In genomic region chr13:83232626-83233025, GRCh38 we compare ENCODE assay signal across 30 cellular contexts.
"Had no signal": no experiment of that assay in that cellular context is flagged by ENCODE, and none has a peak within 500 bp of the region (broad histone marks: within the 10 kb centered on the region; RNA-seq: fewer than 3 reads in every experiment).

No MANE protein-coding gene starts in this region.

- ATAC-seq: activated CD8-positive, alpha-beta memory T cell treated with anti-CD3 and anti-CD28 coated beads, Interleukin-2, amount 10 ng/mL, durations not matched to agents 7 days and 5 days; T-cell had no signal

- H3K4me3 ChIP-seq: MG63, Peyer's patch had no signal

- H3K9me3 Mint-ChIP-seq: activated naive CD4-positive, alpha-beta T cell treated with anti-CD3 and anti-CD28 coated beads, Interleukin-2, amount 50 U/mL, for 24 hours had no signal

- H3K27ac Mint-ChIP-seq: activated B cell treated with CpG ODN at 0.5 μM for 24 hours; activated CD4-positive, alpha-beta T cell treated with anti-CD3 and anti-CD28 coated beads, Interleukin-2, amount 10 ng/mL, durations not matched to agents 24 days and 14 days; activated CD8-positive, alpha-beta memory T cell treated with anti-CD3 and anti-CD28 coated beads, Interleukin-2, amount 10 ng/mL, durations not matched to agents 7 days and 5 days; activated naive CD4-positive, alpha-beta T cell treated with anti-CD3 and anti-CD28 coated beads, Interleukin-2, amount 50 U/mL, for 24 hours; activated T-cell treated with anti-CD3 and anti-CD28 coated beads, Interleukin-2, amount 50 U/mL, for 24 hours; activated T-helper 1 cell treated with anti-CD3 and anti-CD28 coated beads, Interleukin-12 subunit alpha, Interleukin-12 subunit beta, Interleukin-2, Interleukin-4 antibody, amounts not matched to agents 30 ng/mL and 10 ng/mL and 1 ng/mL, durations not matched to agents 14 hours and 24 hours and 36 hours; brain; T-cell had no signal

- H3K27me3 Mint-ChIP-seq: activated B cell treated with CpG ODN at 0.5 μM for 24 hours; activated CD4-positive, alpha-beta T cell treated with anti-CD3 and anti-CD28 coated beads, Interleukin-2, amount 10 ng/mL, durations not matched to agents 24 days and 14 days; activated CD8-positive, alpha-beta memory T cell treated with anti-CD3 and anti-CD28 coated beads, Interleukin-2, amount 10 ng/mL, durations not matched to agents 7 days and 5 days; activated naive CD4-positive, alpha-beta T cell treated with anti-CD3 and anti-CD28 coated beads, Interleukin-2, amount 50 U/mL, for 24 hours; activated T-cell treated with anti-CD3 and anti-CD28 coated beads, Interleukin-2, amount 50 U/mL, for 24 hours; brain; central memory CD8-positive, alpha-beta T cell; T-cell had no signal

- H3K4me1 ChIP-seq: Peyer's patch had no signal

- H3K36me3 Mint-ChIP-seq: activated CD8-positive, alpha-beta memory T cell treated with anti-CD3 and anti-CD28 coated beads, Interleukin-2, amount 10 ng/mL, durations not matched to agents 7 days and 5 days; activated naive CD4-positive, alpha-beta T cell treated with anti-CD3 and anti-CD28 coated beads, Interleukin-2, amount 50 U/mL, for 24 hours; brain; T-cell had no signal

- H3K9me3 ChIP-seq: MG63, Peyer's patch had no signal

- H3K4me1 Mint-ChIP-seq: activated B cell treated with CpG ODN at 0.5 μM for 24 hours; activated CD4-positive, alpha-beta T cell treated with anti-CD3 and anti-CD28 coated beads, Interleukin-2, amount 10 ng/mL, durations not matched to agents 24 days and 14 days; activated CD8-positive, alpha-beta memory T cell treated with anti-CD3 and anti-CD28 coated beads, Interleukin-2, amount 10 ng/mL, durations not matched to agents 7 days and 5 days; activated naive CD4-positive, alpha-beta T cell treated with anti-CD3 and anti-CD28 coated beads, Interleukin-2, amount 50 U/mL, for 24 hours; brain; central memory CD8-positive, alpha-beta T cell; T-cell had no signal

- DNase-seq: activated B cell treated with CpG ODN at 0.5 μM for 24 hours; activated CD4-positive, alpha-beta T cell treated with anti-CD3 and anti-CD28 coated beads for 1 hour; activated CD4-positive, alpha-beta T cell treated with anti-CD3 and anti-CD28 coated beads, Interleukin-2, amount 10 ng/mL, durations not matched to agents 24 days and 14 days; activated CD4-positive, alpha-beta T cell treated with anti-CD3 and anti-CD28 coated beads, Interleukin-2, amount 50 U/mL, for 48 hours; activated CD8-positive, alpha-beta memory T cell treated with anti-CD3 and anti-CD28 coated beads, Interleukin-2, amount 10 ng/mL, durations not matched to agents 7 days and 5 days; activated effector memory CD4-positive, alpha-beta T cell treated with Interleukin-2 at 50 U/mL for 16 hours; activated naive CD4-positive, alpha-beta T cell; activated T-cell treated with anti-CD3 and anti-CD28 coated beads, Interleukin-2, amount 50 U/mL, for 24 hours; amygdala; MG63; MV-4-11; NCI-H1105; NCI-H1436; NCI-H1694 treated with DMSO at 0.1 percent for 48 hours; NCI-H2029 treated with DMSO at 0.1 percent for 48 hours; NCI-H345; NCI-H510A; NCI-H526 treated with DMSO at 0.1 percent for 48 hours; NCI-H82; NK-92 treated with Interleukin-12 subunit alpha and Interleukin-12 subunit beta, amount 100 ng/mL, for 24 hours; OCI-M1; Peyer's patch; SHP77; T-cell; T-helper 2 cell; T1000 had no signal

- H3K27ac ChIP-seq: Peyer's patch had no signal

- H3K36me3 ChIP-seq: MG63, Peyer's patch had no signal

- H3K27me3 ChIP-seq: MG63, Peyer's patch had no signal

- H3K4me3 Mint-ChIP-seq: activated B cell treated with CpG ODN at 0.5 μM for 24 hours; activated CD4-positive, alpha-beta T cell treated with anti-CD3 and anti-CD28 coated beads, Interleukin-2, amount 10 ng/mL, durations not matched to agents 24 days and 14 days; activated CD8-positive, alpha-beta memory T cell treated with anti-CD3 and anti-CD28 coated beads, Interleukin-2, amount 10 ng/mL, durations not matched to agents 7 days and 5 days; activated naive CD4-positive, alpha-beta T cell treated with anti-CD3 and anti-CD28 coated beads, Interleukin-2, amount 50 U/mL, for 24 hours; activated T-cell treated with anti-CD3 and anti-CD28 coated beads, Interleukin-2, amount 50 U/mL, for 24 hours; activated T-helper 1 cell treated with anti-CD3 and anti-CD28 coated beads, Interleukin-12 subunit alpha, Interleukin-12 subunit beta, Interleukin-2, Interleukin-4 antibody, amounts not matched to agents 30 ng/mL and 10 ng/mL and 1 ng/mL, durations not matched to agents 14 hours and 24 hours and 36 hours; brain; central memory CD8-positive, alpha-beta T cell; T-cell had no signal
